ENCODE assay signal across 7 cellular contexts in genomic region chr18:44709297-44710117, GRCh38. TPM values are rescaled to one million over a fixed set of nuclear protein-coding genes. Genes with fewer than 3 reads are reported as not detected.
DNase-seq lines count a peak whose midpoint lies in the region; ATAC-seq and TF ChIP-seq lines count a peak whose summit lies in the region.

No MANE protein-coding gene starts in this region.

- no peaks in the 10 kb centered on the region for H3K9me3 ChIP-seq in effector memory CD4-positive, alpha-beta T cell (ENCODE audit: control insufficient read depth, low read length)

- no peak overlapping the region for H3K4me3 Mint-ChIP-seq in chondrocyte (ENCODE audit: unreplicated experiment)
- H3K4me3 Mint-ChIP-seq in stimulated activated effector memory CD8-positive, alpha-beta T cell treated with anti-CD3 and anti-CD28 coated beads, Interleukin-12 subunit alpha, Interleukin-12 subunit beta, amount 100 ng/mL, for 72 hours: peak overlapping the region; percentile 25

- no peaks in the 10 kb centered on the region for H3K36me3 ChIP-seq in effector memory CD4-positive, alpha-beta T cell (ENCODE audit: control insufficient read depth, insufficient read depth, low read length)

- DNase-seq in chondrocyte (ENCODE audit: low spot score) (no peak), mesenteric fat pad (ENCODE audit: low spot score) (no peak), iPS-NIHi11 (ENCODE audit: low spot score) (no peak)
- DNase-seq in stimulated activated effector memory CD8-positive, alpha-beta T cell treated with anti-CD3 and anti-CD28 coated beads, Interleukin-12 subunit alpha, Interleukin-12 subunit beta, amount 100 ng/mL, for 72 hours (ENCODE audit: low spot score in 2 of 2): no peak
- DNase-seq in effector memory CD4-positive, alpha-beta T cell: no peak

- no peaks in the 10 kb centered on the region for H3K27me3 ChIP-seq in effector memory CD4-positive, alpha-beta T cell (replicated peaks; ENCODE audit: control insufficient read depth, insufficient read depth, low read length, poor library complexity, severe bottlenecking)

- no peaks in the 10 kb centered on the region for H3K27me3 Mint-ChIP-seq in chondrocyte (ENCODE audit: low read depth)

- H3K9me3 Mint-ChIP-seq in chondrocyte (ENCODE audit: low read depth): no peaks in the 10 kb centered on the region
- H3K9me3 Mint-ChIP-seq in stimulated activated effector memory CD8-positive, alpha-beta T cell treated with anti-CD3 and anti-CD28 coated beads, Interleukin-12 subunit alpha, Interleukin-12 subunit beta, amount 100 ng/mL, for 72 hours: no peaks in the 10 kb centered on the region

- H3K4me1 Mint-ChIP-seq in chondrocyte (ENCODE audit: low read depth): peaks cover 25% of the 10 kb centered on the region
- peaks cover 50% of the 10 kb centered on the region for H3K4me1 Mint-ChIP-seq in stimulated activated effector memory CD8-positive, alpha-beta T cell treated with anti-CD3 and anti-CD28 coated beads, Interleukin-12 subunit alpha, Interleukin-12 subunit beta, amount 100 ng/mL, for 72 hours

- no peaks in the 10 kb centered on the region for H3K4me1 ChIP-seq in effector memory CD4-positive, alpha-beta T cell (ENCODE audit: control insufficient read depth, insufficient read depth, low read length, poor library complexity, severe bottlenecking)

- ATAC-seq in GM19351 (IDR thresholded peaks at IDR 0.05; ENCODE audit: unreplicated experiment) (peak; percentile 95), HG02981 (IDR thresholded peaks at IDR 0.05; ENCODE audit: unreplicated experiment) (peak; percentile 81)
- ATAC-seq in stimulated activated effector memory CD8-positive, alpha-beta T cell treated with anti-CD3 and anti-CD28 coated beads, Interleukin-12 subunit alpha, Interleukin-12 subunit beta, amount 100 ng/mL, for 72 hours: peak; percentile 74

- H3K4me3 ChIP-seq in effector memory CD4-positive, alpha-beta T cell (ENCODE audit: insufficient read depth, low read depth, low read length, poor library complexity, severe bottlenecking): no peak overlapping the region

- TF ChIP-seq CTCF in chondrocyte (IDR thresholded peaks at IDR 0.05): no peak

- peaks cover 8% of the 10 kb centered on the region for H3K36me3 Mint-ChIP-seq in chondrocyte (ENCODE audit: low read depth)
- peaks cover 63% of the 10 kb centered on the region for H3K36me3 Mint-ChIP-seq in stimulated activated effector memory CD8-positive, alpha-beta T cell treated with anti-CD3 and anti-CD28 coated beads, Interleukin-12 subunit alpha, Interleukin-12 subunit beta, amount 100 ng/mL, for 72 hours

- H3K27ac ChIP-seq in effector memory CD4-positive, alpha-beta T cell (ENCODE audit: insufficient read depth, low read length, poor library complexity, severe bottlenecking): no peak overlapping the region

- H3K27ac Mint-ChIP-seq in chondrocyte (ENCODE audit: unreplicated experiment): peak overlapping the region; percentile 69
- H3K27ac Mint-ChIP-seq in stimulated activated effector memory CD8-positive, alpha-beta T cell treated with anti-CD3 and anti-CD28 coated beads, Interleukin-12 subunit alpha, Interleukin-12 subunit beta, amount 100 ng/mL, for 72 hours: peak overlapping the region; percentile 81

RNA-seq across cellular contexts. Expression of gene SETBP1, which starts 28.8 kb away (rescaled TPM):
- total RNA-seq in chondrocyte (28.8 to 44.5 TPM (median 29.3 TPM) in 3 replicates), mesenteric fat pad (21.6 TPM)
